ENCODE assay signal across 9 cellular contexts in genomic region chr2:128304715-128305554, GRCh38. TPM values are rescaled to one million over a fixed set of nuclear protein-coding genes. Genes with fewer than 3 reads are reported as not detected.
DNase-seq lines count a peak whose midpoint lies in the region; ATAC-seq, FAIRE-seq and TF ChIP-seq lines count a peak whose summit lies in the region.
"Had no signal": no experiment of that assay in that cellular context is flagged by ENCODE, and none has a peak within 500 bp of the region (broad histone marks: within the 10 kb centered on the region; RNA-seq: fewer than 3 reads in every experiment).

No MANE protein-coding gene starts in this region.

- H3K27me3 ChIP-seq in A673 (replicated peaks; ENCODE audit: insufficient read depth, low read depth, low read length, poor library complexity) (no peaks in the 10 kb centered on the region), HUES64 (ENCODE audit: insufficient read depth, low read length) (no peaks in the 10 kb centered on the region), Peyer's patch (no peaks in the 10 kb centered on the region), pancreas (no peaks in the 10 kb centered on the region)

- H3K9me3 ChIP-seq in A673 (ENCODE audit: low read depth, low read length, poor library complexity, severe bottlenecking) = no peaks in the 10 kb centered on the region
- H3K9me3 ChIP-seq in HUES64 (ENCODE audit: insufficient read depth, low read depth, low read length) = no peaks in the 10 kb centered on the region
- no peaks in the 10 kb centered on the region for H3K9me3 ChIP-seq in Peyer's patch
- H3K9me3 ChIP-seq in pancreas = no peaks in the 10 kb centered on the region
- H3K9me3 ChIP-seq in T-helper 17 cell (ENCODE audit: control insufficient read depth, low read length, poor library complexity, severe bottlenecking) = no peaks in the 10 kb centered on the region

- H3K27me3 Mint-ChIP-seq in T-helper 17 cell = no peaks in the 10 kb centered on the region
- H3K27me3 Mint-ChIP-seq: CD4-positive, alpha-beta memory T cell had no signal

- no peak overlapping the region for H3K27ac Mint-ChIP-seq in T-helper 17 cell
- H3K27ac Mint-ChIP-seq: CD4-positive, alpha-beta memory T cell had no signal

- H3K4me3 ChIP-seq in A673 (ENCODE audit: low read depth, low read length, poor library complexity, severe bottlenecking) = no peak overlapping the region
- H3K4me3 ChIP-seq in HUES64 (ENCODE audit: low read length) = no peak overlapping the region
- no peak overlapping the region for H3K4me3 ChIP-seq in Peyer's patch
- H3K4me3 ChIP-seq in fibroblast of the aortic adventitia (ENCODE audit: low read depth, low read length) = no peak overlapping the region
- H3K4me3 ChIP-seq in pancreas = no peak overlapping the region

- CTCF ChIA-PET in A673 (lab: Charles Lee) = no interaction called here

- no peaks in the 10 kb centered on the region for H3K36me3 ChIP-seq in A673 (ENCODE audit: insufficient read depth, low read length, poor library complexity, severe bottlenecking)
- no peaks in the 10 kb centered on the region for H3K36me3 ChIP-seq in HUES64 (ENCODE audit: insufficient read depth, low read length)
- H3K36me3 ChIP-seq in Peyer's patch = no peaks in the 10 kb centered on the region
- no peaks in the 10 kb centered on the region for H3K36me3 ChIP-seq in pancreas

- TF ChIP-seq CTCF in A673 (conservative IDR thresholded peaks at IDR 0.05; ENCODE audit: low read depth, low read length) = no peak
- TF ChIP-seq CTCF in Peyer's patch (IDR thresholded peaks at IDR 0.05) = no peak
- peak; percentile 11 for TF ChIP-seq CTCF in fibroblast of the aortic adventitia (IDR thresholded peaks at IDR 0.05; ENCODE audit: insufficient read depth, low read length)
- no peak for TF ChIP-seq CTCF in pancreas (IDR thresholded peaks at IDR 0.05)

- peaks cover 16% of the 10 kb centered on the region for H3K4me1 Mint-ChIP-seq in T-helper 17 cell

- POLR2A ChIA-PET in A673 (lab: Charles Lee; ENCODE audit: low non-redundant PET) = no interaction called here

- peaks cover 21% of the 10 kb centered on the region for H3K4me1 ChIP-seq in A673 (ENCODE audit: insufficient read depth, low read length, poor library complexity, severe bottlenecking)
- peaks cover 16% of the 10 kb centered on the region for H3K4me1 ChIP-seq in HUES64 (ENCODE audit: insufficient read depth, low read length)
- peaks cover 0 to 63% (median 9%) of the 10 kb centered on the region in 4 donors for H3K4me1 ChIP-seq in Peyer's patch
- H3K4me1 ChIP-seq in pancreas = peaks cover 28 to 45% (median 35%) of the 10 kb centered on the region in 3 donors

- no peak for FAIRE-seq in pancreas (lab: Jason Lieb, UNC)

- H3K4me3 Mint-ChIP-seq in T-helper 17 cell = no peak overlapping the region
- H3K4me3 Mint-ChIP-seq: CD4-positive, alpha-beta memory T cell had no signal

- peak; percentile 82 for DNase-seq in A673 (ENCODE audit: low spot score)
- peak in 2 of 3 donors; percentile 50 to 70 for DNase-seq in Peyer's patch
- DNase-seq in fibroblast of the aortic adventitia (ENCODE audit: low read depth) = peak; percentile 99
- DNase-seq in pancreas = peak; percentile 67 to 89 (median 80)
- DNase-seq in central memory CD4-positive, alpha-beta T cell = no peak
- DNase-seq in T-helper 17 cell = no peak

- BruUV-seq in A673 (replicated peaks; lab: Mats Ljungman, UMichigan) = no TSS peak

- intact Hi-C loops in A673 (cut with micrococcal nuclease; ENCODE audit: unreplicated experiment) = no loop called here
- intact Hi-C loops in pancreas (cut with DNase I) = loop anchor here in 1 of 3 donors (10.0 kb wide), 1 partner anchor 130 kb away; no protein-coding TSS in a partner anchor

- no peak for TF ChIP-seq POLR2A in Peyer's patch (IDR thresholded peaks at IDR 0.05)

- H3K9ac ChIP-seq in HUES64 (ENCODE audit: low read depth, low read length) = no peak overlapping the region

- peaks cover 2% of the 10 kb centered on the region for H3K36me3 Mint-ChIP-seq in T-helper 17 cell (ENCODE audit: low read depth)

- peak; percentile 39 to 61 (median 52) for ATAC-seq in pancreas
- ATAC-seq in HG02870 (IDR thresholded peaks at IDR 0.05; ENCODE audit: unreplicated experiment) = no peak
- ATAC-seq in T-helper 17 cell = no peak

- H3K27ac ChIP-seq in A673 (ENCODE audit: low read depth, low read length, poor library complexity, severe bottlenecking) (peak overlapping the region; percentile 81), HUES64 (ENCODE audit: low read depth, low read length) (peak overlapping the region; percentile 55; the same call in 1 of the 2 replicates), Peyer's patch (peak overlapping the region; percentile 38 to 86 (median 71)), pancreas (peak overlapping the region; percentile 34 to 76 (median 64))

- WGBS in HUES64 = 61% methylated on average over 11 of the region's 11 CpGs
- 46 to 55% methylated on average over 11 of the region's 11 CpGs for WGBS in pancreas, 2 donors

RNA-seq across cellular contexts. Expression of gene HS6ST1, which starts 13.7 kb away (rescaled TPM):
- total RNA-seq in A673 (2021) (56.7 and 63.3 TPM in 2 replicates), Peyer's patch (10 to 100 TPM; 16.5 to 52.0 (median 40.2) TPM), fibroblast of the aortic adventitia (ENCODE audit: low replicate concordance) (7.7 and 10.6 TPM in 2 replicates), pancreas (10 to 100 TPM; 20.7 to 47.8 (median 25.3) TPM), T-helper 17 cell (10 to 100 TPM; 12.5 to 12.9 TPM)
- 34.0 TPM for polyA plus RNA-seq in HUES64 (2013, experiment 1 of 2)
- polyA plus RNA-seq in HUES64 (2013, experiment 2 of 2) = 35.8 TPM
- polyA plus RNA-seq in pancreas = 10 to 100 TPM; 24.5 to 28.4 TPM

Comparison
In these comparisons a context has a peak if more than half of its experiments do, and no peak if none do; other contexts are left out.
1. DNase-seq: peak in A673 (single experiment), Peyer's patch (2 of 3), fibroblast of the aortic adventitia (single experiment) and pancreas (6 of 6); none in central memory CD4-positive, alpha-beta T cell (single experiment) and T-helper 17 cell (0 of 3).
2. ATAC-seq: peak in pancreas (4 of 4); none in HG02870 (single experiment) and T-helper 17 cell (single experiment).
3. Peak in every context shown above with its lines, with median percentiles within 50 percentile points of each other: H3K27ac ChIP-seq.